ENCODE assay signal across 2 cellular contexts in genomic region chr15:89184886-89185526, GRCh38.
TF ChIP-seq lines count a peak whose summit lies in the region.

No MANE protein-coding gene starts in this region.

TF ChIP-seq in GM23338, 12 proteins besides CTCF, POLR2A, EP300 and RAD21 (continued from another document):
- TF ChIP-seq ZNF462 (CRISPR knock-in tag; IDR thresholded peaks at IDR 0.05) (no peak), CREB1 (CRISPR knock-in tag; IDR thresholded peaks at IDR 0.05; ENCODE audit: low read depth) (no peak), ZNF114 (CRISPR knock-in tag; IDR thresholded peaks at IDR 0.05) (no peak)

TF ChIP-seq in WTC11, 78 proteins besides CTCF, POLR2A, EP300 and RAD21 (continued from another document):
- TF ChIP-seq HMGXB4 (CRISPR knock-in tag; IDR thresholded peaks at IDR 0.05) = no peak
- no peak for TF ChIP-seq ZNF121 (CRISPR knock-in tag; IDR thresholded peaks at IDR 0.05)
- TF ChIP-seq ZBTB43 (CRISPR knock-in tag; IDR thresholded peaks at IDR 0.05) = no peak
- no peak for TF ChIP-seq ZMAT4 (CRISPR knock-in tag; IDR thresholded peaks at IDR 0.05)
- TF ChIP-seq ZNF281 (CRISPR knock-in tag; IDR thresholded peaks at IDR 0.05) = no peak
TF ChIP-seq in WTC11: peak in this region for 0.
